ENCODE assay signal across 16 cellular contexts in genomic region chr6:18384621-18385020, GRCh38. TPM values are rescaled to one million over a fixed set of nuclear protein-coding genes. Genes with fewer than 3 reads are reported as not detected.
DNase-seq lines count a peak whose midpoint lies in the region; ATAC-seq and TF ChIP-seq lines count a peak whose summit lies in the region.
"Had no signal": no experiment of that assay in that cellular context is flagged by ENCODE, and none has a peak within 500 bp of the region (broad histone marks: within the 10 kb centered on the region; RNA-seq: fewer than 3 reads in every experiment).

No MANE protein-coding gene starts in this region.

- H3K27ac ChIP-seq in left ventricle myocardium inferior (replicated peaks) (peak overlapping the region; percentile 91), OCI-LY7 (ENCODE audit: low read depth, low read length, poor library complexity, severe bottlenecking) (peak overlapping the region; percentile 29), prostate gland (peak overlapping the region; percentile 14 to 44)
- H3K27ac ChIP-seq: BLaER1 treated with 17β-estradiol and CSF1 and Interleukin-3, amounts not matched to agents 10 nM and 100 nM; HL-60 had no signal

- 71% methylated on average over 4 of the region's 4 CpGs for WGBS in prostate gland

- POLR2A ChIA-PET in OCI-LY7 (lab: Charles Lee), result interaction anchor here (1.6 to 7.3 kb wide), 6 partner anchors 11 to 56 kb away, joined by 5 to 128 read pairs (median 24); no protein-coding TSS in a partner anchor

- H3K4me1 ChIP-seq in left ventricle myocardium inferior, result peaks cover 55% of the 10 kb centered on the region
- H3K4me1 ChIP-seq in OCI-LY7 (ENCODE audit: insufficient read depth, low read length, poor library complexity, severe bottlenecking), result peaks cover 70% of the 10 kb centered on the region
- H3K4me1 ChIP-seq in prostate gland (replicated peaks), result peaks cover 6% of the 10 kb centered on the region

- no peaks in the 10 kb centered on the region for H3K9me2 ChIP-seq in OCI-LY7 (ENCODE audit: insufficient read depth, low read length)

- ATAC-seq in Right ventricle myocardium superior (ENCODE audit: poor library complexity) (no peak), GM21825 (IDR thresholded peaks at IDR 0.05; ENCODE audit: unreplicated experiment) (no peak)
- ATAC-seq: GM12878 had no signal

- TF ChIP-seq POLR2A in prostate gland (IDR thresholded peaks at IDR 0.05), result no peak

- intact Hi-C loops in left ventricle myocardium inferior (cut with micrococcal nuclease), result no loop called here
- intact Hi-C loops in Right ventricle myocardium superior (cut with DNase I), result no loop called here
- intact Hi-C loops in OCI-LY7 (cut with micrococcal nuclease; ENCODE audit: unreplicated experiment), result no loop called here
- intact Hi-C loops in prostate gland (cut with DNase I), result no loop called here

- H3K4me3 ChIP-seq in left ventricle myocardium inferior (no peak overlapping the region), OCI-LY7 (ENCODE audit: low read depth, low read length, poor library complexity, severe bottlenecking) (no peak overlapping the region), prostate gland (no peak overlapping the region)
- H3K4me3 ChIP-seq: BLaER1 treated with 17β-estradiol and CSF1 and Interleukin-3, amounts not matched to agents 10 nM and 100 nM; GM12878 had no signal

- DNase-seq in left ventricle myocardium inferior (peak; percentile 32), Right ventricle myocardium superior (no peak), OCI-LY7 (ENCODE audit: low spot score) (no peak), prostate gland (ENCODE audit: low spot score) (peak; percentile 38), iPS-NIHi7 (ENCODE audit: extremely low spot score) (no peak)
- no peak for DNase-seq in activated CD8-positive, alpha-beta memory T cell treated with anti-CD3 and anti-CD28 coated beads, Interleukin-2, amount 50 U/mL, for 48 hours
- DNase-seq: ACHN; Calu3; CD4-positive, alpha-beta T cell; DMS 273 treated with DMSO at 0.1 percent for 48 hours; H7 had no signal

- peaks cover 40% of the 10 kb centered on the region for H3K79me2 ChIP-seq in OCI-LY7 (ENCODE audit: insufficient read depth, low read depth, low read length)

- H3K4me2 ChIP-seq in OCI-LY7 (ENCODE audit: low read length), result no peak overlapping the region
- H3K4me2 ChIP-seq: BLaER1 treated with 17β-estradiol and CSF1 and Interleukin-3, amounts not matched to agents 10 nM and 100 nM had no signal

- H3K36me3 ChIP-seq in left ventricle myocardium inferior, result no peaks in the 10 kb centered on the region
- H3K36me3 ChIP-seq in OCI-LY7 (ENCODE audit: insufficient read depth, low read length), result peaks cover 27% of the 10 kb centered on the region
- no peaks in the 10 kb centered on the region for H3K36me3 ChIP-seq in prostate gland

- H3K9me3 ChIP-seq in left ventricle myocardium inferior (replicated peaks) (no peaks in the 10 kb centered on the region), OCI-LY7 (ENCODE audit: low read length) (peaks cover 13% of the 10 kb centered on the region; the same call in 1 of the 2 replicates), prostate gland (no peaks in the 10 kb centered on the region)

- BruUV-seq in OCI-LY7 (replicated peaks; lab: Mats Ljungman, UMichigan), result no TSS peak

- peak overlapping the region; percentile 55; the same call in 1 of the 2 replicates for H2AFZ ChIP-seq in OCI-LY7 (ENCODE audit: low read length)

- peaks cover 12% of the 10 kb centered on the region; the same call in 1 of the 2 replicates for H4K20me1 ChIP-seq in OCI-LY7 (ENCODE audit: insufficient read depth, low read length)

- no peaks in the 10 kb centered on the region for H3K27me3 ChIP-seq in left ventricle myocardium inferior (ENCODE audit: low read depth)
- no peaks in the 10 kb centered on the region for H3K27me3 ChIP-seq in prostate gland (replicated peaks; ENCODE audit: insufficient read depth)

- TF ChIP-seq CTCF in left ventricle myocardium inferior (IDR thresholded peaks at IDR 0.05; ENCODE audit: borderline replicate concordance), result no peak
- no peak for TF ChIP-seq CTCF in OCI-LY7 (conservative IDR thresholded peaks at IDR 0.05; ENCODE audit: low read length)
- TF ChIP-seq CTCF in prostate gland (IDR thresholded peaks at IDR 0.05), result no peak

- CTCF ChIA-PET in OCI-LY7 (lab: Charles Lee; ENCODE audit: unreplicated experiment), result no interaction called here

RNA-seq across cellular contexts. Expression of gene RNF144B, which starts 2.5 kb away (rescaled TPM):
- 14.1 TPM for total RNA-seq in left ventricle myocardium inferior
- total RNA-seq in Right ventricle myocardium superior, result 17.1 TPM
- 83.4 and 87.9 TPM in 2 replicates for total RNA-seq in OCI-LY7 (2014; rRNA removed; shearing (Covaris generic))
- total RNA-seq in OCI-LY7 (2022), result 151 and 154 TPM in 2 replicates
- total RNA-seq in prostate gland, result 10 to 100 TPM; 25.3 to 50.8 TPM
- total RNA-seq: G401 had no signal

Comparison
In these comparisons a context has a peak if more than half of its experiments do, and no peak if none do; other contexts are left out.
1. DNase-seq: peak in left ventricle myocardium inferior (single experiment) and prostate gland (single experiment); none in Right ventricle myocardium superior (single experiment), OCI-LY7 (single experiment), activated CD8-positive, alpha-beta memory T cell treated with anti-CD3 and anti-CD28 coated beads, Interleukin-2, amount 50 U/mL, for 48 hours (single experiment) and iPS-NIHi7 (single experiment).
2. H3K27ac ChIP-seq: peak in every context shown above with its lines; median percentile 91 in left ventricle myocardium inferior; 29 in OCI-LY7; 29 in prostate gland.